8 cellular contexts compared by ENCODE assay signal in genomic region chr3:52851348-52851747, GRCh38. TPM values are rescaled to one million over a fixed set of nuclear protein-coding genes. Genes with fewer than 3 reads are reported as not detected.
DNase-seq lines count a peak whose midpoint lies in the region; ATAC-seq, FAIRE-seq and TF ChIP-seq lines count a peak whose summit lies in the region.

No MANE protein-coding gene starts in this region.

- no peak overlapping the region for H3K4me3 ChIP-seq in BE2C (ENCODE audit: low read depth, low read length)
- no peak overlapping the region for H3K4me3 ChIP-seq in small intestine (ENCODE audit: low read depth in 1 of 2, low read length in 2 of 2)
- no peak overlapping the region for H3K4me3 ChIP-seq in effector memory CD4-positive, alpha-beta T cell (ENCODE audit: insufficient read depth, low read depth, low read length, poor library complexity, severe bottlenecking)

- no peaks in the 10 kb centered on the region for H3K9me3 ChIP-seq in BE2C
- H3K9me3 ChIP-seq in small intestine (ENCODE audit: control insufficient read depth, low read depth), result no peaks in the 10 kb centered on the region
- H3K9me3 ChIP-seq in effector memory CD4-positive, alpha-beta T cell (ENCODE audit: control insufficient read depth, low read length), result no peaks in the 10 kb centered on the region

- FAIRE-seq in small intestine (lab: Jason Lieb, UNC), result no peak

- H3K4me1 Mint-ChIP-seq in activated T-cell treated with anti-CD3 and anti-CD28 coated beads, Interleukin-2, amount 50 U/mL, for 4 hours (ENCODE audit: low read depth), result no peaks in the 10 kb centered on the region

- no peaks in the 10 kb centered on the region for H3K4me1 ChIP-seq in BE2C
- H3K4me1 ChIP-seq in small intestine (ENCODE audit: control insufficient read depth in 2 of 2, insufficient read depth in 1 of 2, low read depth in 1 of 2, low read length in 1 of 2), result no peaks in the 10 kb centered on the region
- H3K4me1 ChIP-seq in effector memory CD4-positive, alpha-beta T cell (ENCODE audit: control insufficient read depth, insufficient read depth, low read length, poor library complexity, severe bottlenecking), result no peaks in the 10 kb centered on the region

- 73 to 90% (median 74%) methylated on average over 3 of the region's 3 CpGs for WGBS in small intestine, 3 donors

- no peak overlapping the region for H3K27ac ChIP-seq in small intestine (ENCODE audit: low read depth in 1 of 2, low read length in 1 of 2)
- no peak overlapping the region for H3K27ac ChIP-seq in effector memory CD4-positive, alpha-beta T cell (ENCODE audit: insufficient read depth, low read length, poor library complexity, severe bottlenecking)

- no peak overlapping the region for H3K4me3 Mint-ChIP-seq in activated T-cell treated with anti-CD3 and anti-CD28 coated beads, Interleukin-2, amount 50 U/mL, for 4 hours

- peak; percentile 63 to 67 for ATAC-seq in activated T-cell treated with anti-CD3 and anti-CD28 coated beads, Interleukin-2, amount 50 U/mL, for 4 hours
- ATAC-seq in left cardiac atrium (peak; percentile 40 to 65), HG02798 (IDR thresholded peaks at IDR 0.05; ENCODE audit: poor library complexity, unreplicated experiment) (no peak)

- no peaks in the 10 kb centered on the region for H3K27me3 ChIP-seq in BE2C
- no peaks in the 10 kb centered on the region for H3K27me3 ChIP-seq in small intestine (ENCODE audit: control insufficient read depth in 2 of 2, insufficient read depth in 2 of 2, low read length in 2 of 2)
- no peaks in the 10 kb centered on the region for H3K27me3 ChIP-seq in effector memory CD4-positive, alpha-beta T cell (replicated peaks; ENCODE audit: control insufficient read depth, insufficient read depth, low read length, poor library complexity, severe bottlenecking)

- DNase-seq in BE2C (peak; percentile 59), GM13976 (ENCODE audit: low spot score) (peak; percentile 78), NCI-H2227 treated with DMSO at 0.1 percent for 48 hours (lab: John Stamatoyannopoulos, UW) (peak; percentile 6), left cardiac atrium (no peak), small intestine (peak; percentile 25)
- no peak for DNase-seq in activated T-cell treated with anti-CD3 and anti-CD28 coated beads, Interleukin-2, amount 50 U/mL, for 4 hours
- no peak for DNase-seq in effector memory CD4-positive, alpha-beta T cell

- peaks cover 25% of the 10 kb centered on the region for H3K36me3 Mint-ChIP-seq in activated T-cell treated with anti-CD3 and anti-CD28 coated beads, Interleukin-2, amount 50 U/mL, for 4 hours (ENCODE audit: insufficient read depth)

- intact Hi-C loops in left cardiac atrium (cut with DNase I), result loop anchor here in 1 of 2 donors (2.0 kb wide), 1 partner anchor 221 kb away; no protein-coding TSS in a partner anchor

- no peaks in the 10 kb centered on the region for H3K9me3 Mint-ChIP-seq in activated T-cell treated with anti-CD3 and anti-CD28 coated beads, Interleukin-2, amount 50 U/mL, for 4 hours

- in situ Hi-C loops in GM13976 (cut with MboI; ENCODE audit: low sequenced_read_pairs, unreplicated experiment), result no loop called here

- TF ChIP-seq CTCF in BE2C (IDR thresholded peaks at IDR 0.05; ENCODE audit: low read depth, low read length) (peak; percentile 70), GM13976 (IDR thresholded peaks at IDR 0.05; ENCODE audit: borderline replicate concordance, control extremely low read depth, extremely low read depth, insufficient read depth, missing control alignments) (peak; percentile 73)

- no peaks in the 10 kb centered on the region for H3K27me3 Mint-ChIP-seq in activated T-cell treated with anti-CD3 and anti-CD28 coated beads, Interleukin-2, amount 50 U/mL, for 4 hours (ENCODE audit: low read depth)

- H3K36me3 ChIP-seq in BE2C, result no peaks in the 10 kb centered on the region
- peaks cover 0 to 5% of the 10 kb centered on the region in 2 donors for H3K36me3 ChIP-seq in small intestine (ENCODE audit: control insufficient read depth in 2 of 2, insufficient read depth in 2 of 2, low read length in 2 of 2)
- H3K36me3 ChIP-seq in effector memory CD4-positive, alpha-beta T cell (ENCODE audit: control insufficient read depth, insufficient read depth, low read length), result peaks cover 47% of the 10 kb centered on the region

RNA-seq across cellular contexts. Expression of gene MUSTN1, which starts 16.5 kb away (rescaled TPM):
- not detected for polyA plus RNA-seq in BE2C (2012; ENCODE audit: insufficient read depth, insufficient read length, low read depth)
- 1 to 10 TPM in 1 of 3 donors, under 1 TPM in 2; 0.38 to 1.2 (median 0.58) TPM for total RNA-seq in activated T-cell treated with anti-CD3 and anti-CD28 coated beads, Interleukin-2, amount 50 U/mL, for 4 hours
- 10 to 100 TPM; 14.8 to 33.4 TPM for total RNA-seq in left cardiac atrium
- 10 to 100 TPM in 1 of 3 donors, 1 to 10 TPM in 2; 5.4 to 32.3 (median 9.4) TPM for polyA plus RNA-seq in small intestine

RNA-seq across cellular contexts. Expression of gene ITIH4, which starts 20.9 kb away (rescaled TPM):
- polyA plus RNA-seq in BE2C (2012; ENCODE audit: insufficient read depth, insufficient read length, low read depth), result 0.91 TPM
- total RNA-seq in activated T-cell treated with anti-CD3 and anti-CD28 coated beads, Interleukin-2, amount 50 U/mL, for 4 hours, result 1 to 10 TPM; 6.9 to 8.2 (median 8.0) TPM
- total RNA-seq in left cardiac atrium, result 1 to 10 TPM; 5.2 to 7.0 TPM
- 1 to 10 TPM in 2 of 3 donors, under 1 TPM in 1; 0.67 to 4.9 (median 2.7) TPM for polyA plus RNA-seq in small intestine

RNA-seq across cellular contexts. Expression of gene STIMATE, which starts 46.0 kb away (rescaled TPM):
- polyA plus RNA-seq in BE2C (2012; ENCODE audit: insufficient read depth, insufficient read length, low read depth), result 8.4 TPM
- total RNA-seq in activated T-cell treated with anti-CD3 and anti-CD28 coated beads, Interleukin-2, amount 50 U/mL, for 4 hours, result 10 to 100 TPM; 20.0 to 26.0 (median 25.6) TPM
- total RNA-seq in left cardiac atrium, result 10 to 100 TPM in 1 of 2 donors, 1 to 10 TPM in 1; 7.9 to 14.1 TPM
- 1 to 10 TPM in 2 of 3 donors, not detected in 1; 2.7 to 6.8 TPM for polyA plus RNA-seq in small intestine

RNA-seq across cellular contexts. Expression of gene ITIH3, which starts 56.8 kb away (rescaled TPM):
- polyA plus RNA-seq in BE2C (2012; ENCODE audit: insufficient read depth, insufficient read length, low read depth), result not detected
- under 1 TPM; 0.13 to 0.24 (median 0.18) TPM for total RNA-seq in activated T-cell treated with anti-CD3 and anti-CD28 coated beads, Interleukin-2, amount 50 U/mL, for 4 hours
- total RNA-seq in left cardiac atrium, result under 1 TPM; 0.55 to 0.62 TPM
- polyA plus RNA-seq in small intestine, result 1 to 10 TPM in 1 of 3 donors, not detected in 2; 1.8 TPM

Comparison
In these comparisons a context has a peak if more than half of its experiments do, and no peak if none do; other contexts are left out.
1. DNase-seq: peak in BE2C (single experiment), GM13976 (single experiment), NCI-H2227 treated with DMSO at 0.1 percent for 48 hours (single experiment) and small intestine (single experiment); none in activated T-cell treated with anti-CD3 and anti-CD28 coated beads, Interleukin-2, amount 50 U/mL, for 4 hours (single experiment), left cardiac atrium (single experiment) and effector memory CD4-positive, alpha-beta T cell (0 of 3).
2. RNA of gene MUSTN1, which starts 16.5 kb away (total RNA-seq): 14.8 to 33.4 TPM in left cardiac atrium; 0.38 to 1.2 TPM in activated T-cell treated with anti-CD3 and anti-CD28 coated beads, Interleukin-2, amount 50 U/mL, for 4 hours; every median in the first group is over 4 times any median in the second.